In genomic region chr22:36253523-36254490, GRCh38 we compare ENCODE assay signal across 8 cellular contexts. TPM values are rescaled to one million over a fixed set of nuclear protein-coding genes. Genes with fewer than 3 reads are reported as not detected.
DNase-seq lines count a peak whose midpoint lies in the region; ATAC-seq and TF ChIP-seq lines count a peak whose summit lies in the region.

No MANE protein-coding gene starts in this region.

- peak; percentile 44 for ATAC-seq in left ventricle myocardium superior
- ATAC-seq in HG03457 (IDR thresholded peaks at IDR 0.05; ENCODE audit: unreplicated experiment) = no peak

- intact Hi-C loops in left ventricle myocardium superior (cut with micrococcal nuclease) = no loop called here

- peaks cover 34% of the 10 kb centered on the region for H3K4me1 Mint-ChIP-seq in HFFc6 (ENCODE audit: low read depth)
- peaks cover 73% of the 10 kb centered on the region for H3K4me1 Mint-ChIP-seq in activated T-cell treated with anti-CD3 and anti-CD28 coated beads, Interleukin-2, amount 50 U/mL, for 24 hours (ENCODE audit: low read depth)

- peak overlapping the region; percentile 83 for H3K4me3 Mint-ChIP-seq in HFFc6
- H3K4me3 Mint-ChIP-seq in activated T-cell treated with anti-CD3 and anti-CD28 coated beads, Interleukin-2, amount 50 U/mL, for 24 hours = peak overlapping the region; percentile 90

- no peaks in the 10 kb centered on the region for H3K27me3 ChIP-seq in MG63

- H3K36me3 ChIP-seq in MG63 = no peaks in the 10 kb centered on the region

- H3K36me3 Mint-ChIP-seq in HFFc6 (ENCODE audit: low read depth) = peaks cover 4% of the 10 kb centered on the region; the same call in 1 of the 2 replicates
- peaks cover 49% of the 10 kb centered on the region for H3K36me3 Mint-ChIP-seq in activated T-cell treated with anti-CD3 and anti-CD28 coated beads, Interleukin-2, amount 50 U/mL, for 24 hours (ENCODE audit: low read depth)

- peaks cover 20% of the 10 kb centered on the region for H3K27me3 Mint-ChIP-seq in HFFc6 (ENCODE audit: insufficient read depth)
- no peaks in the 10 kb centered on the region for H3K27me3 Mint-ChIP-seq in activated T-cell treated with anti-CD3 and anti-CD28 coated beads, Interleukin-2, amount 50 U/mL, for 24 hours

- H3K27ac Mint-ChIP-seq in HFFc6 = peak overlapping the region; percentile 74; the same call in 1 of the 2 replicates
- H3K27ac Mint-ChIP-seq in activated T-cell treated with anti-CD3 and anti-CD28 coated beads, Interleukin-2, amount 50 U/mL, for 24 hours = peak overlapping the region; percentile 97

- DNase-seq in HFFc6 (no peak), left ventricle myocardium superior (no peak), MV-4-11 (lab: John Stamatoyannopoulos, UW) (no peak), MG63 (no peak), GM03348 (ENCODE audit: low spot score) (no peak)
- peak; percentile 60 for DNase-seq in activated T-cell treated with anti-CD3 and anti-CD28 coated beads, Interleukin-2, amount 50 U/mL, for 24 hours
- peak; percentile 38 for DNase-seq in stimulated activated CD8-positive, alpha-beta memory T cell treated with anti-CD3 and anti-CD28 coated beads, Interleukin-4, amount 100 ng/mL, for 24 hours (ENCODE audit: low read depth)

- no peak for TF ChIP-seq CTCF in HFFc6 (IDR thresholded peaks at IDR 0.05)

- H3K4me3 ChIP-seq in MG63 = no peak overlapping the region

- no peaks in the 10 kb centered on the region; the same call in 1 of the 2 replicates for H3K9me3 Mint-ChIP-seq in HFFc6
- no peaks in the 10 kb centered on the region for H3K9me3 Mint-ChIP-seq in activated T-cell treated with anti-CD3 and anti-CD28 coated beads, Interleukin-2, amount 50 U/mL, for 24 hours

- H3K9me3 ChIP-seq in MG63 = no peaks in the 10 kb centered on the region

RNA-seq across cellular contexts. Expression of gene APOL1, which starts 0.9 kb away (rescaled TPM):
- total RNA-seq in HFFc6 (2021; fragmentation: NEBNext Ultra II Directional; extraction: Animal tissue kit (Norgen Biotek cat#: 25700)) = 1 to 10 TPM in 4 of 6 experiments, under 1 TPM in 2; 0.55 to 6.2 (median 4.9) TPM
- 17.6 TPM for total RNA-seq in left ventricle myocardium superior
- total RNA-seq in MG63 (2014; rRNA removed; shearing (Covaris generic); ENCODE audit: low replicate concordance) = 0.49 and 2.4 TPM in 2 replicates

RNA-seq across cellular contexts. Expression of gene APOL2, which starts 14.5 kb away (rescaled TPM):
- total RNA-seq in HFFc6 (2021; fragmentation: NEBNext Ultra II Directional; extraction: Animal tissue kit (Norgen Biotek cat#: 25700)) = 10 to 100 TPM; 27.7 to 42.5 (median 38.5) TPM
- 56.7 TPM for total RNA-seq in left ventricle myocardium superior
- total RNA-seq in MG63 (2014; rRNA removed; shearing (Covaris generic); ENCODE audit: low replicate concordance) = 43.4 and 57.9 TPM in 2 replicates

RNA-seq across cellular contexts. Expression of gene APOL4, which starts 52.2 kb away (rescaled TPM):
- total RNA-seq in HFFc6 (2021; fragmentation: NEBNext Ultra II Directional; extraction: Animal tissue kit (Norgen Biotek cat#: 25700)) = not detected
- total RNA-seq in left ventricle myocardium superior = 3.8 TPM
- total RNA-seq in MG63 (2014; rRNA removed; shearing (Covaris generic); ENCODE audit: low replicate concordance) = not detected in 2 replicates

Comparison
In these comparisons a context has a peak if more than half of its experiments do, and no peak if none do; other contexts are left out.
1. DNase-seq: peak in activated T-cell treated with anti-CD3 and anti-CD28 coated beads, Interleukin-2, amount 50 U/mL, for 24 hours (single experiment) and stimulated activated CD8-positive, alpha-beta memory T cell treated with anti-CD3 and anti-CD28 coated beads, Interleukin-4, amount 100 ng/mL, for 24 hours (single experiment); none in HFFc6 (single experiment), left ventricle myocardium superior (single experiment), MV-4-11 (single experiment), MG63 (single experiment) and GM03348 (single experiment).